10 cellular contexts compared by ENCODE assay signal in the genomic region with DNA sequence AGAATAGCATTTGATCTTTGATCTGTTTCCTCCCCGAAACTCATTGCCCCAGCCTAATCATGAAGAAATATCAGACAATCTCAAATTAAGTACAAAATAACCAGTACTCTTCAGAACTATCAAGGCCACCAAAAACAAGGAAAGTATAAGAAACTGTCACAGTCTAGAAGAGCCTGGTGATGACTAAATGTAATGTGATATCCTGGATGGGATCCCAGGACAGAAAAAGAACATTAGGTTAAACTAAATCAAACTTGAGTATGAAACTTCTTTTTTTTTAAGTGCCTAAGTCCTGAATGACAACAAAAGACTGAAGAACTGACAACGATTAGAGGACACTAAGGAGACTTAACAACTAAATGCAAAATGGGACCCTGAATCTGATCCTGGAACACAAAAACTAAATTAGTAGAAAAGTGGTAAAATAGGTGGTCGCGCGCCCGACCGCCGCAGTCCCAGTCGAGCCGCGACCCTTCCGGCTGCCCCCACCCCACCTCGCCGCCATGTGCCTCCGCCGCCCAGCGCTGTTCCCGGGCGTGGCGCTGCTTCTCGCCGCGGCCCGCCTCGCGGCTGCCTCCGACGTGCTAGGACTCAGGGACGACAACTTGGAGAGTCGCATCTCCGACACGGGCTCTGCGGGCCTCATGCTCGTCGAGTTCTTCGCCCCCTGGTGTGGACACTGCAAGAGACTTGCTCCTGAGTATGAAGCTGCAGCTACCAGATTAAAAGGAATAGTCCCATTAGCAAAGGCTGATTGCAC. TPM values are rescaled to one million over a fixed set of nuclear protein-coding genes. Genes with fewer than 3 reads are reported as not detected.
DNase-seq lines count a peak whose midpoint lies in the region; ATAC-seq and TF ChIP-seq lines count a peak whose summit lies in the region.
"Had no signal": no experiment of that assay in that cellular context is flagged by ENCODE, and none has a peak within 500 bp of the region (broad histone marks: within the 10 kb centered on the region; RNA-seq: fewer than 3 reads in every experiment).

No MANE protein-coding gene starts in this region.

- H3K4me1 ChIP-seq in colonic mucosa: peaks cover 7% of the 10 kb centered on the region
- H3K4me1 ChIP-seq in thoracic aorta (ENCODE audit: control insufficient read depth in 1 of 2, low read depth in 2 of 2): peaks cover 0 to 13% of the 10 kb centered on the region in 2 donors

- intact Hi-C loops in activated CD4-positive, alpha-beta T cell treated with anti-CD3 and anti-CD28 coated beads, Interleukin-2, amount 10 ng/mL, durations not matched to agents 24 days and 14 days (cut with micrococcal nuclease): no loop called here
- intact Hi-C loops in colonic mucosa (cut with DNase I): no loop called here

- peaks cover 12% of the 10 kb centered on the region for H3K4me1 Mint-ChIP-seq in activated CD4-positive, alpha-beta T cell treated with anti-CD3 and anti-CD28 coated beads, Interleukin-2, amount 10 ng/mL, durations not matched to agents 24 days and 14 days

- no peak overlapping the region for H3K4me3 Mint-ChIP-seq in activated CD4-positive, alpha-beta T cell treated with anti-CD3 and anti-CD28 coated beads, Interleukin-2, amount 10 ng/mL, durations not matched to agents 24 days and 14 days
- H3K4me3 Mint-ChIP-seq: central memory CD8-positive, alpha-beta T cell had no signal

- ATAC-seq in left lobe of liver (peak; percentile 18), thoracic aorta (ENCODE audit: insufficient number of reproducible peaks, low FRiP score, low read depth) (no peak), GM18870 (IDR thresholded peaks at IDR 0.05; ENCODE audit: unreplicated experiment) (no peak)
- ATAC-seq: Panc1 had no signal

- H3K9me3 Mint-ChIP-seq in activated CD4-positive, alpha-beta T cell treated with anti-CD3 and anti-CD28 coated beads, Interleukin-2, amount 10 ng/mL, durations not matched to agents 24 days and 14 days: peaks cover 14% of the 10 kb centered on the region

- no peaks in the 10 kb centered on the region for H3K27me3 ChIP-seq in colonic mucosa
- H3K27me3 ChIP-seq in thoracic aorta (replicated peaks; ENCODE audit: insufficient read depth): no peaks in the 10 kb centered on the region

- H3K36me3 ChIP-seq in colonic mucosa (no peaks in the 10 kb centered on the region), thoracic aorta (no peaks in the 10 kb centered on the region)

- TF ChIP-seq CTCF in colonic mucosa (IDR thresholded peaks at IDR 0.05) (no peak), thoracic aorta (IDR thresholded peaks at IDR 0.05) (no peak)

- H3K4me3 ChIP-seq in colonic mucosa (no peak overlapping the region), thoracic aorta (peak overlapping the region; percentile 55)

- peak; percentile 4 for DNase-seq in activated CD4-positive, alpha-beta T cell treated with anti-CD3 and anti-CD28 coated beads for 48 hours
- no peak for DNase-seq in activated CD4-positive, alpha-beta T cell treated with anti-CD3 and anti-CD28 coated beads, Interleukin-2, amount 10 ng/mL, durations not matched to agents 24 days and 14 days
- DNase-seq in colonic mucosa: peak; percentile 25
- no peak for DNase-seq in left lobe of liver (ENCODE audit: low spot score)
- DNase-seq in thoracic aorta (ENCODE audit: low spot score): no peak
- DNase-seq in AML-193 (lab: John Stamatoyannopoulos, UW): no peak
- DNase-seq in SKM-1 (lab: John Stamatoyannopoulos, UW; ENCODE audit: unreplicated experiment): no peak

- no peaks in the 10 kb centered on the region for H3K9me3 ChIP-seq in colonic mucosa
- H3K9me3 ChIP-seq in thoracic aorta: no peaks in the 10 kb centered on the region

- peaks cover 18% of the 10 kb centered on the region for H3K27me3 Mint-ChIP-seq in activated CD4-positive, alpha-beta T cell treated with anti-CD3 and anti-CD28 coated beads, Interleukin-2, amount 10 ng/mL, durations not matched to agents 24 days and 14 days
- H3K27me3 Mint-ChIP-seq: central memory CD8-positive, alpha-beta T cell had no signal

- H3K27ac ChIP-seq in colonic mucosa (no peak overlapping the region), thoracic aorta (peak overlapping the region in 1 of 2 donors; percentile 33)

- no peak overlapping the region for H3K27ac Mint-ChIP-seq in activated CD4-positive, alpha-beta T cell treated with anti-CD3 and anti-CD28 coated beads, Interleukin-2, amount 10 ng/mL, durations not matched to agents 24 days and 14 days

- H3K9ac ChIP-seq in colonic mucosa (ENCODE audit: low read depth in 2 of 2, low read length in 2 of 2): no peak overlapping the region

- H3K36me3 Mint-ChIP-seq in activated CD4-positive, alpha-beta T cell treated with anti-CD3 and anti-CD28 coated beads, Interleukin-2, amount 10 ng/mL, durations not matched to agents 24 days and 14 days (ENCODE audit: low read depth): peaks cover 7% of the 10 kb centered on the region

RNA-seq across cellular contexts. Expression of a gene that starts 5.5 kb away (rescaled TPM):
- 6.1 and 7.4 TPM in 2 replicates for total RNA-seq in activated CD4-positive, alpha-beta T cell treated with anti-CD3 and anti-CD28 coated beads, Interleukin-2, amount 10 ng/mL, durations not matched to agents 24 days and 14 days
- 10 to 100 TPM; 11.3 to 22.5 TPM for total RNA-seq in colonic mucosa
- total RNA-seq in left lobe of liver: 35.3 TPM
- total RNA-seq in thoracic aorta: 10 to 100 TPM; 19.5 to 20.8 TPM

RNA-seq across cellular contexts. Expression of a gene that starts 47.3 kb away (rescaled TPM):
- total RNA-seq in activated CD4-positive, alpha-beta T cell treated with anti-CD3 and anti-CD28 coated beads, Interleukin-2, amount 10 ng/mL, durations not matched to agents 24 days and 14 days: 0.12 TPM in 1 of 2 replicates, not detected in the other
- total RNA-seq in colonic mucosa (10 to 100 TPM; 22.9 to 65.6 TPM), left lobe of liver (108 TPM), thoracic aorta (1 to 10 TPM; 1.9 to 4.7 TPM)

Comparison
In these comparisons a context has a peak if more than half of its experiments do, and no peak if none do; other contexts are left out.
1. DNase-seq: peak in activated CD4-positive, alpha-beta T cell treated with anti-CD3 and anti-CD28 coated beads for 48 hours (single experiment) and colonic mucosa (single experiment); none in activated CD4-positive, alpha-beta T cell treated with anti-CD3 and anti-CD28 coated beads, Interleukin-2, amount 10 ng/mL, durations not matched to agents 24 days and 14 days (single experiment), left lobe of liver (single experiment), thoracic aorta (single experiment), AML-193 (0 of 2) and SKM-1 (single experiment).
2. RNA of a gene that starts 47.3 kb away (total RNA-seq): 108 TPM in left lobe of liver (single experiment) and 22.9 to 65.6 TPM in colonic mucosa; 1.9 to 4.7 TPM in thoracic aorta and 0.12 TPM in activated CD4-positive, alpha-beta T cell treated with anti-CD3 and anti-CD28 coated beads, Interleukin-2, amount 10 ng/mL, durations not matched to agents 24 days and 14 days; every median in the first group is over 4 times any median in the second.